In the genomic region with DNA sequence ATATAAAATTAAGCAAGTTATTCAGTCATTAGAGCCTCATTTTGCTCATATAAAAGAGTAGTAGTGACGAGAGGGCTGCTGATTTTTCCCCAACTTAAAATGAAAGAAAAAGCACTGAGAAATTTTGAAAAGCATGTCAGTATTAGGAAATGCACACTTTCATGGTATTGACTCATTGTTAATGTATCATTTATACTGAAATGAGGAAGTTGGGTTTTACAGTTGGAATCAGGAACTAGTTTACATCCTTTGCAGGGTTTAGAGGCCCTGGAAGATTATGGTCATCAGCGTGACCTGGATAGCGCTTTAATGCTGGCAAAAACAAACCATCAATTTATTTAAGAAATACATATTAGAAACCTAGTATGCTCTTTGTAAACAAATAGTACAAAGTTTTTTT, we compare ENCODE assay signal across 9 cellular contexts.
DNase-seq lines count a peak whose midpoint lies in the region; ATAC-seq, FAIRE-seq and TF ChIP-seq lines count a peak whose summit lies in the region.
"Had no signal": no experiment of that assay in that cellular context is flagged by ENCODE, and none has a peak within 500 bp of the region (broad histone marks: within the 10 kb centered on the region; RNA-seq: fewer than 3 reads in every experiment).

No MANE protein-coding gene starts in this region.

- no peak overlapping the region for H3K27ac ChIP-seq in CD8-positive, alpha-beta T cell (ENCODE audit: low read depth, low read length)
- H3K27ac ChIP-seq in WERI-Rb-1 (no peak overlapping the region), tibial artery (no peak overlapping the region)

- peak; percentile 60 for ATAC-seq in GM18861 (IDR thresholded peaks at IDR 0.05; ENCODE audit: unreplicated experiment)
- peak; percentile 54 for ATAC-seq in HG02642 (IDR thresholded peaks at IDR 0.05; ENCODE audit: poor library complexity, unreplicated experiment)
- ATAC-seq in CD8-positive, alpha-beta T cell = no peak
- ATAC-seq: Panc1 had no signal

- no peak overlapping the region for H3K27ac Mint-ChIP-seq in CD8-positive, alpha-beta T cell

- no peaks in the 10 kb centered on the region for H3K9me3 ChIP-seq in CD8-positive, alpha-beta T cell (ENCODE audit: low read length)
- H3K9me3 ChIP-seq in WERI-Rb-1 (ENCODE audit: severe bottlenecking) = no peaks in the 10 kb centered on the region
- H3K9me3 ChIP-seq in tibial artery = no peaks in the 10 kb centered on the region

- no peaks in the 10 kb centered on the region for H3K4me1 ChIP-seq in CD8-positive, alpha-beta T cell (ENCODE audit: insufficient read depth, low read length)
- H3K4me1 ChIP-seq in tibial artery = peaks cover 0 to 7% (median 2%) of the 10 kb centered on the region in 4 donors

- H3K36me3 ChIP-seq in CD8-positive, alpha-beta T cell (ENCODE audit: insufficient read depth, low read length) = no peaks in the 10 kb centered on the region
- H3K36me3 ChIP-seq in WERI-Rb-1 (no peaks in the 10 kb centered on the region), tibial artery (no peaks in the 10 kb centered on the region)

- no peak overlapping the region for H3K4me3 ChIP-seq in CD8-positive, alpha-beta T cell (ENCODE audit: low read depth, low read length)
- H3K4me3 ChIP-seq in WERI-Rb-1 (ENCODE audit: low read depth, low read length) = no peak overlapping the region
- no peak overlapping the region for H3K4me3 ChIP-seq in tibial artery

- no peak overlapping the region for H3K4me3 Mint-ChIP-seq in CD8-positive, alpha-beta T cell

- CTCF ChIA-PET in CD8-positive, alpha-beta T cell (lab: Charles Lee) = interaction anchor here (1.3 kb wide), 1 partner anchor 479 kb away, joined by 3 read pairs; no protein-coding TSS in a partner anchor

- TF ChIP-seq POLR2A in H54 (IDR thresholded peaks at IDR 0.05; ENCODE audit: low read depth, low read length) = no peak

- TF ChIP-seq CTCF in CD8-positive, alpha-beta T cell (IDR thresholded peaks at IDR 0.05) = no peak
- TF ChIP-seq CTCF in WERI-Rb-1 (IDR thresholded peaks at IDR 0.05; ENCODE audit: low read depth, low read length) = no peak
- TF ChIP-seq CTCF in tibial artery (IDR thresholded peaks at IDR 0.05) = no peak

- H3K27me3 Mint-ChIP-seq in CD8-positive, alpha-beta T cell (ENCODE audit: low read depth) = no peaks in the 10 kb centered on the region

- DNase-seq in NOMO-1 treated with dmso at 0.1 percent for 144 hours (lab: John Stamatoyannopoulos, UW; ENCODE audit: unreplicated experiment) = peak; percentile 66
- DNase-seq in iris pigment epithelial cell (ENCODE audit: low read depth) = peak; percentile 68
- DNase-seq in CD8-positive, alpha-beta T cell = no peak
- no peak for DNase-seq in WERI-Rb-1
- no peak for DNase-seq in tibial artery
- no peak for DNase-seq in H54 (ENCODE audit: insufficient read length, low spot score)

- no peak for FAIRE-seq in H54 (lab: Jason Lieb, UNC)

- peaks cover 8% of the 10 kb centered on the region for H3K4me1 Mint-ChIP-seq in CD8-positive, alpha-beta T cell (ENCODE audit: low read depth)

- no peaks in the 10 kb centered on the region for H3K27me3 ChIP-seq in CD8-positive, alpha-beta T cell (ENCODE audit: insufficient read depth, low read length)
- H3K27me3 ChIP-seq in WERI-Rb-1 (ENCODE audit: insufficient read depth, low read depth, severe bottlenecking) (no peaks in the 10 kb centered on the region), tibial artery (no peaks in the 10 kb centered on the region)

- intact Hi-C loops in CD8-positive, alpha-beta T cell (cut with DNase I, micrococcal nuclease) = loop anchor here in 1 of 2 experiments (5.0 kb wide), 1 partner anchor 67 kb away; no protein-coding TSS in a partner anchor
- intact Hi-C loops in tibial artery (cut with DNase I; ENCODE audit: low total_unique reads) = no loop called here

- H3K9me3 Mint-ChIP-seq in CD8-positive, alpha-beta T cell = no peaks in the 10 kb centered on the region

- POLR2A ChIA-PET in CD8-positive, alpha-beta T cell (lab: Charles Lee) = no interaction called here

- H3K36me3 Mint-ChIP-seq in CD8-positive, alpha-beta T cell = no peaks in the 10 kb centered on the region

Comparison
In these comparisons a context has a peak if more than half of its experiments do, and no peak if none do; other contexts are left out.
1. DNase-seq: peak in NOMO-1 treated with dmso at 0.1 percent for 144 hours (single experiment) and iris pigment epithelial cell (single experiment); none in CD8-positive, alpha-beta T cell (0 of 7), WERI-Rb-1 (single experiment), tibial artery (0 of 2) and H54 (single experiment).